8 cellular contexts compared by ENCODE assay signal in genomic region chr19:39474139-39474620, GRCh38.
DNase-seq lines count a peak whose midpoint lies in the region; ATAC-seq and TF ChIP-seq lines count a peak whose summit lies in the region.

No MANE protein-coding gene starts in this region.

- ATAC-seq in HG03025 (IDR thresholded peaks at IDR 0.05; ENCODE audit: low FRiP score, unreplicated experiment) (no peak), HG03439 (IDR thresholded peaks at IDR 0.05; ENCODE audit: unreplicated experiment) (no peak)

- DNase-seq in COLO829 (ENCODE audit: low spot score) (peak; percentile 31), UCSD-AML1 (lab: John Stamatoyannopoulos, UW; ENCODE audit: unreplicated experiment) (peak; percentile 59), astrocyte of the spinal cord (ENCODE audit: low read depth, low spot score) (peak; percentile 13), iris pigment epithelial cell (ENCODE audit: low read depth) (peak; percentile 17)
- peak; percentile 69 to 72 for DNase-seq in stimulated activated CD4-positive, alpha-beta T cell treated with anti-CD3 and anti-CD28 coated beads, Interleukin-2, amount 100 ng/mL, for 48 hours

- H3K4me3 ChIP-seq in astrocyte of the spinal cord (ENCODE audit: low read depth, low read length): no peak overlapping the region

- in situ Hi-C loops in astrocyte of the spinal cord (cut with HindIII; ENCODE audit: low sequenced_read_pairs): no loop called here

- peak; percentile 95 for TF ChIP-seq CTCF in LNCAP (IDR thresholded peaks at IDR 0.05)
- TF ChIP-seq CTCF in astrocyte of the spinal cord (IDR thresholded peaks at IDR 0.05; ENCODE audit: low read depth, low read length): peak; percentile 93

Comparison
In these comparisons a context has a peak if more than half of its experiments do, and no peak if none do; other contexts are left out.
1. DNase-seq: peak in every context shown above with its lines; median percentile 70 in stimulated activated CD4-positive, alpha-beta T cell treated with anti-CD3 and anti-CD28 coated beads, Interleukin-2, amount 100 ng/mL, for 48 hours; 59 in UCSD-AML1; 31 in COLO829; 17 in iris pigment epithelial cell; 13 in astrocyte of the spinal cord.